In genomic region chr6:167180086-167180485, GRCh38 we compare ENCODE assay signal across 7 cellular contexts. TPM values are rescaled to one million over a fixed set of nuclear protein-coding genes. Genes with fewer than 3 reads are reported as not detected.
"Had no signal": no experiment of that assay in that cellular context is flagged by ENCODE, and none has a peak within 500 bp of the region (broad histone marks: within the 10 kb centered on the region; RNA-seq: fewer than 3 reads in every experiment).

No MANE protein-coding gene starts in this region.

RNA-seq across cellular contexts. Expression of gene GPR31, which starts 22.3 kb away (rescaled TPM):
- total RNA-seq: GM23248, GM23338, H1, H4, H7, H9, HFFc6 had no signal
- polyA plus RNA-seq: GM23248, GM23338, H1 had no signal

RNA-seq across cellular contexts. Expression of gene CCR6, which starts 57.2 kb away (rescaled TPM):
- total RNA-seq: GM23248, GM23338, H1, H4, H7, H9, HFFc6 had no signal
- polyA plus RNA-seq: GM23248, GM23338 had no signal
